1 cellular context compared by ENCODE assay signal in genomic region chr18:74083071-74083954, GRCh38.
TF ChIP-seq lines count a peak whose summit lies in the region.

No MANE protein-coding gene starts in this region.

TF ChIP-seq in GM23338, 12 proteins besides CTCF, POLR2A, EP300 and RAD21 (continued from another document):
- TF ChIP-seq ZNF462 (CRISPR knock-in tag; IDR thresholded peaks at IDR 0.05) = no peak
- TF ChIP-seq EZH2 (IDR thresholded peaks at IDR 0.05; ENCODE audit: low read depth, unreplicated experiment) = no peak
- no peak for TF ChIP-seq STAT1 (IDR thresholded peaks at IDR 0.05; ENCODE audit: unreplicated experiment)
- TF ChIP-seq CREB1 (CRISPR knock-in tag; IDR thresholded peaks at IDR 0.05; ENCODE audit: low read depth) = no peak
